ENCODE assay signal across 21 cellular contexts in genomic region chr16:28105297-28105696, GRCh38. TPM values are rescaled to one million over a fixed set of nuclear protein-coding genes. Genes with fewer than 3 reads are reported as not detected.
"Had no signal": no experiment of that assay in that cellular context is flagged by ENCODE, and none has a peak within 500 bp of the region (broad histone marks: within the 10 kb centered on the region; RNA-seq: fewer than 3 reads in every experiment).

No MANE protein-coding gene starts in this region.

- ATAC-seq: effector memory CD8-positive, alpha-beta T cell; gastrocnemius medialis; heart right ventricle; left lung; lower lobe of right lung; psoas muscle had no signal

- DNase-seq: effector memory CD8-positive, alpha-beta T cell; gastrocnemius medialis; heart right ventricle; hypothalamus; kidney glomerular epithelial cell; lower lobe of right lung; midbrain; naive B cell; psoas muscle; retina; small intestine; stimulated activated CD4-positive, alpha-beta T cell treated with anti-CD3 and anti-CD28 coated beads, Interleukin-12 subunit alpha, Interleukin-12 subunit beta, amount 100 ng/mL, for 4 hours; stimulated activated naive CD4-positive, alpha-beta T cell treated with Interleukin-2 at 50 U/mL for 16 hours; upper lobe of left lung; uterus had no signal

- H3K4me1 Mint-ChIP-seq: nephron had no signal

- H3K4me3 ChIP-seq: esophagus muscularis mucosa, gastrocnemius medialis, heart right ventricle, left lung, lower lobe of right lung, psoas muscle, upper lobe of left lung, uterus had no signal

- H3K9me3 ChIP-seq: esophagus muscularis mucosa, gastrocnemius medialis, heart right ventricle, left lung, lower lobe of right lung, psoas muscle, upper lobe of left lung, uterus had no signal

- H3K36me3 ChIP-seq: uterus had no signal

- H3K27ac Mint-ChIP-seq: memory B cell, nephron had no signal

- H3K9me3 Mint-ChIP-seq: effector memory CD8-positive, alpha-beta T cell; memory B cell; naive B cell; nephron had no signal

- H3K4me1 ChIP-seq: esophagus muscularis mucosa, gastrocnemius medialis, psoas muscle, upper lobe of left lung, uterus had no signal

- H3K4me3 Mint-ChIP-seq: effector memory CD8-positive, alpha-beta T cell; memory B cell; naive B cell; nephron had no signal

- H3K27me3 Mint-ChIP-seq: effector memory CD8-positive, alpha-beta T cell; memory B cell; naive B cell had no signal

RNA-seq across cellular contexts. Expression of gene GSG1L, which starts 41.8 kb away (rescaled TPM):
- total RNA-seq: fibroblast of villous mesenchyme, gastrocnemius medialis, omental fat pad had no signal
